1 cellular context compared by ENCODE assay signal in genomic region chr10:92720306-92721165, GRCh38.
TF ChIP-seq lines count a peak whose summit lies in the region.

No MANE protein-coding gene starts in this region.

TF ChIP-seq in HepG2, 621 proteins besides CTCF, POLR2A, EP300 and RAD21:
- TF ChIP-seq ZKSCAN1 (IDR thresholded peaks at IDR 0.05; ENCODE audit: low read length) (peak; percentile 60; the same call in 1 of the 2 replicates), ZNF256 (CRISPR knock-in tag; conservative IDR thresholded peaks at IDR 0.05) (no peak)
TF ChIP-seq in HepG2: peak in this region for 1.
